8 cellular contexts compared by ENCODE assay signal in the genomic region with DNA sequence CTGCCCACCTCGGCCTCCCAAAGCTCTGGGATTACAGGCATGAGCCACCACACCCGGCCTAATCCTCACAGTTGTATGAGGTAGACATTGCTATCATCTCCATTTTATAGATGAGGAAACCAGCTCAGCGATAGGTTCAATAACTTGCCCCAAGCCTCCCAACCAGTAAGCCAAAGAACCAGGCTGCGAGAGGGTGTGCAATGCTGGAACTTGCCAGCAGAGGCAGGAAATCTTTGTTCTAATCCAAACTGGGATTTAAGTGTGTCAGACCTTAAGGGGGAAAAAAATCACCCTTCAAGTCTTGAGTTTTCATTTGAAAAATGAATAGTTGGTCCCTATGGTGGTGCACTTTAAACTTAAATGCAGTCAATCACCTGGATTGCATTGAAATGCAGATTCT. TPM values are rescaled to one million over a fixed set of nuclear protein-coding genes. Genes with fewer than 3 reads are reported as not detected.
A peak's percentile ranks its signal among the peaks of the same experiment; 100 is the strongest.
DNase-seq lines count a peak whose midpoint lies in the region; TF ChIP-seq lines count a peak whose summit lies in the region.

No MANE protein-coding gene starts in this region.

- DNase-seq in ELR (ENCODE audit: low read depth) (peak; percentile 51), MV-4-11 (lab: John Stamatoyannopoulos, UW) (peak; percentile 12), choroid plexus epithelial cell (ENCODE audit: low read depth) (peak; percentile 75), mucosa of gallbladder (ENCODE audit: low spot score) (peak; percentile 25), DMS79 (lab: John Stamatoyannopoulos, UW) (no peak), mesenteric fat pad (ENCODE audit: low spot score) (no peak), T-helper 1 cell (no peak)
- DNase-seq in NK-92 treated with Interleukin-12 subunit alpha and Interleukin-12 subunit beta, amount 100 ng/mL, for 24 hours (lab: John Stamatoyannopoulos, UW), result no peak

- TF ChIP-seq CTCF in choroid plexus epithelial cell (conservative IDR thresholded peaks at IDR 0.05; ENCODE audit: low read depth, low read length), result peak; percentile 84

- H3K4me3 ChIP-seq in choroid plexus epithelial cell (ENCODE audit: low read depth, low read length), result no peak overlapping the region

RNA-seq across cellular contexts. Expression of a gene that starts 20.1 kb away (rescaled TPM):
- total RNA-seq in mucosa of gallbladder (9.1 TPM), mesenteric fat pad (11.6 TPM)

Comparison
In these comparisons a context has a peak if more than half of its experiments do, and no peak if none do; other contexts are left out.
1. DNase-seq: peak in ELR (single experiment), MV-4-11 (single experiment), choroid plexus epithelial cell (single experiment) and mucosa of gallbladder (single experiment); none in DMS79 (single experiment), NK-92 treated with Interleukin-12 subunit alpha and Interleukin-12 subunit beta, amount 100 ng/mL, for 24 hours (single experiment), mesenteric fat pad (single experiment) and T-helper 1 cell (0 of 5).